8 cellular contexts compared by ENCODE assay signal in the genomic region with DNA sequence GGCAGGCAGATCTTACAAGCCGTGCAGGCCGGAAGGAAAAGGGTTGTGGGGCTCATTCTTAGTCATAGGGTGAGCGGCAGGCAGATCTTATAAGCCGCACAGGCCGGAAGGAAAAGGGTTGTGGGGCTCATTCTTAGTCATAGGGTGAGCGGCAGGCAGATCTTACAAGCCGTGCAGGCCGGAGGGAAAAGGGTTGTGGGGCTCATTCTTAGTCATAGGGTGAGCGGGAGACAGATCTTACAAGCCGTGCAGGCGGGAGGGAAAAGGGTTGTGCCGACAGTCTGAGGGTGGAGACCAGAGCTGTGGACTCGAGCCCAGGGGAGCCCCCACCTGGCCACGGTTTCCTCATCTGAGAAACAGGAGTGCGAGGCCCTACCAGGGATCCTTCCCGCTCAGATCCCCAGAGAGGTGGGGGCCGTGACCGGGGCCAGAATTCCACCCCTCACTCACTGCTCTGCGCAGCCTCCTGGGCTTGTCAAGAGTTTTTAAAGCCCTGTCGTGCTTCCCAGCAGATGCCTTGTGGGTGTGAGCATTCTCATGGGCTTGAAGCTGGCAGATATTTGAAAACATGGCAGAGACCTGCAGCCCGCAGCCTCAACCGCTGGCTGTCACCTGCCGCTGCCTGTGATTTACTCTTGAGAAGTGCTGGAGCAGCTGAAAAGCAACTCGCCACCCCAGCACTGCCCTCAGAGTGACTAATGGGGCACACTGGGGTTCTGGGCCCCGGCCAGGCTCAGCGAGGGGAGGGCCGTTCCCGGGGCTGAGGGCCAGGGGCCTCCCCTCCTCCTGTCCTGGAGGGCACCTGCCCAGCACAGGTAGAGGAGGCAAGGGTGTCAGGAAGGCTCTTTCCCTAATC. TPM values are rescaled to one million over a fixed set of nuclear protein-coding genes. Genes with fewer than 3 reads are reported as not detected.
DNase-seq lines count a peak whose midpoint lies in the region; ATAC-seq lines count a peak whose summit lies in the region.

No MANE protein-coding gene starts in this region.

- peaks cover 28% of the 10 kb centered on the region for H3K4me1 Mint-ChIP-seq in activated naive CD4-positive, alpha-beta T cell treated with anti-CD3 and anti-CD28 coated beads for 36 hours (ENCODE audit: low read depth)
- H3K4me1 Mint-ChIP-seq in immature natural killer cell: peaks cover 26 to 27% of the 10 kb centered on the region in 2 donors

- ATAC-seq in GM18870 (IDR thresholded peaks at IDR 0.05; ENCODE audit: unreplicated experiment) (peak; percentile 72), HG03135 (IDR thresholded peaks at IDR 0.05; ENCODE audit: unreplicated experiment) (peak; percentile 65), sciatic nerve (no peak)

- CTCF ChIA-PET in activated naive CD4-positive, alpha-beta T cell treated with anti-CD3 and anti-CD28 coated beads for 36 hours (lab: Charles Lee): interaction anchor here (0.6 to 1.5 kb wide), 4 partner anchors 21 to 138 kb away, joined by 3 to 5 read pairs (median 4); no protein-coding TSS in a partner anchor

- no peaks in the 10 kb centered on the region for H3K9me3 Mint-ChIP-seq in activated naive CD4-positive, alpha-beta T cell treated with anti-CD3 and anti-CD28 coated beads for 36 hours
- H3K9me3 Mint-ChIP-seq in immature natural killer cell: no peaks in the 10 kb centered on the region

- H3K36me3 Mint-ChIP-seq in activated naive CD4-positive, alpha-beta T cell treated with anti-CD3 and anti-CD28 coated beads for 36 hours (ENCODE audit: low read depth): no peaks in the 10 kb centered on the region
- no peaks in the 10 kb centered on the region for H3K36me3 Mint-ChIP-seq in immature natural killer cell

- DNase-seq in SKM-1 (lab: John Stamatoyannopoulos, UW; ENCODE audit: unreplicated experiment): peak; percentile 65
- peak; percentile 86 for DNase-seq in activated naive CD4-positive, alpha-beta T cell treated with anti-CD3 and anti-CD28 coated beads for 36 hours
- DNase-seq in immature natural killer cell: peak; percentile 71 to 84 (median 75)
- peak; percentile 61 to 75 (median 70) for DNase-seq in stimulated activated CD4-positive, alpha-beta T cell treated with anti-CD3 and anti-CD28 coated beads, TNF-alpha, amount 100 ng/mL, for 48 hours (ENCODE audit: low read depth in 3 of 3)
- DNase-seq in sciatic nerve (ENCODE audit: low spot score): no peak
- DNase-seq in NCI-H1930 (lab: John Stamatoyannopoulos, UW): no peak

- peak overlapping the region; percentile 47 for H3K27ac Mint-ChIP-seq in activated naive CD4-positive, alpha-beta T cell treated with anti-CD3 and anti-CD28 coated beads for 36 hours
- peak overlapping the region; percentile 90 to 98 (median 93) for H3K27ac Mint-ChIP-seq in immature natural killer cell

- peak overlapping the region; percentile 38 for H3K4me3 Mint-ChIP-seq in activated naive CD4-positive, alpha-beta T cell treated with anti-CD3 and anti-CD28 coated beads for 36 hours
- H3K4me3 Mint-ChIP-seq in immature natural killer cell: peak overlapping the region; percentile 82 to 88 (median 84)

- no peaks in the 10 kb centered on the region for H3K27me3 Mint-ChIP-seq in activated naive CD4-positive, alpha-beta T cell treated with anti-CD3 and anti-CD28 coated beads for 36 hours (ENCODE audit: low read depth)
- peaks cover 1 to 4% (median 3%) of the 10 kb centered on the region in 3 donors for H3K27me3 Mint-ChIP-seq in immature natural killer cell (ENCODE audit: low read depth in 3 of 3)

- intact Hi-C loops in activated naive CD4-positive, alpha-beta T cell treated with anti-CD3 and anti-CD28 coated beads for 36 hours (cut with micrococcal nuclease): loop anchor here (1.0 to 2.0 kb wide), 5 partner anchors 19 to 238 kb away; a partner anchor contains a TSS
- intact Hi-C loops in sciatic nerve (cut with DNase I): no loop called here

RNA-seq across cellular contexts. Expression of a gene that starts 31.9 kb away (rescaled TPM):
- not detected for total RNA-seq in activated naive CD4-positive, alpha-beta T cell treated with anti-CD3 and anti-CD28 coated beads for 36 hours
- polyA plus RNA-seq in immature natural killer cell: not detected
- 0.09 TPM for total RNA-seq in sciatic nerve

RNA-seq across cellular contexts. Expression of a gene that starts 55.8 kb away (rescaled TPM):
- total RNA-seq in activated naive CD4-positive, alpha-beta T cell treated with anti-CD3 and anti-CD28 coated beads for 36 hours: 1 to 10 TPM; 7.3 to 8.0 TPM
- 10 to 100 TPM; 10.4 to 15.3 (median 12.5) TPM for polyA plus RNA-seq in immature natural killer cell
- 10.4 TPM for total RNA-seq in sciatic nerve

Comparison
In these comparisons a context has a peak if more than half of its experiments do, and no peak if none do; other contexts are left out.
1. DNase-seq: peak in SKM-1 (single experiment), activated naive CD4-positive, alpha-beta T cell treated with anti-CD3 and anti-CD28 coated beads for 36 hours (single experiment), immature natural killer cell (3 of 3) and stimulated activated CD4-positive, alpha-beta T cell treated with anti-CD3 and anti-CD28 coated beads, TNF-alpha, amount 100 ng/mL, for 48 hours (3 of 3); none in sciatic nerve (single experiment) and NCI-H1930 (0 of 2).